8 cellular contexts compared by ENCODE assay signal in the genomic region with DNA sequence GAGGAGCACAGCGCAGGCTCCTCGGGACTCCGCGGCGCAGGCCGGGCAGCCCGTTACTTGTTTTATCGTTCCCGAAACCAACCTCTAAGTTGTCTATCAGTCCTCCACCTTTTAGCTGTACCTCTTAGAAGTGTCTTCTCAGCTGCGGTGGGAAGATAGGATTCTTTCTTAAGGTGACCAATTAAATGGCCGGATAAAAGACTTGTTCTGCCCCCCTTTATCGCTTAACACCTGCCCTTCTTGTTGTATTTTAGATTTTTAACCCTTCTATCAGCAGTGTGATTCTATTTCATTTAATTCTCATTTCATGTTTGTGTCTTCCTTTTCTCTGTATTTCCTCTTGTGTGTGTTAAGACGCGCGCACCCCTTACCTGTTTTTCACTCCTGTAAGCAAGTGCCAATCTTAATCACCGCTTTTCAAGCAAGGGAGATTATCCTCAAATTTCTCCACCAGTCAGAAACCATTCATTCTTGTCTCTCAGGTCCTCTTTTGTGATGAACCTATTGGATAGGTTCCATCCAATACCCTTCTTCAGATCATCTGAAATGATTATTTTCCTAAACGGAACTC. TPM values are rescaled to one million over a fixed set of nuclear protein-coding genes. Genes with fewer than 3 reads are reported as not detected.
A peak's percentile ranks its signal among the peaks of the same experiment; 100 is the strongest.
DNase-seq lines count a peak whose midpoint lies in the region; ATAC-seq, FAIRE-seq and TF ChIP-seq lines count a peak whose summit lies in the region.

No MANE protein-coding gene starts in this region.

- no peak overlapping the region for H3K23ac ChIP-seq in mesenchymal stem cell (ENCODE audit: low read length in 2 of 2)

- POLR2A ChIA-PET in GM12878 (lab: Charles Lee), result interaction anchor here (0.6 to 1.3 kb wide), 7 partner anchors 18 to 649 kb away, joined by 3 to 5 read pairs (median 3); no protein-coding TSS in a partner anchor

- no peaks in the 10 kb centered on the region for H3K9me3 ChIP-seq in GM12878 (replicated peaks; ENCODE audit: control insufficient read depth, insufficient read depth, low read length)
- H3K9me3 ChIP-seq in mesenchymal stem cell (ENCODE audit: control insufficient read depth, low read length), result no peaks in the 10 kb centered on the region
- H3K9me3 ChIP-seq in vagina, result no peaks in the 10 kb centered on the region

- no peak overlapping the region for H2BK5ac ChIP-seq in mesenchymal stem cell (ENCODE audit: low read depth, low read length, poor library complexity, severe bottlenecking)

- TF ChIP-seq RAD21 in GM12878 (IDR thresholded peaks at IDR 0.05; ENCODE audit: insufficient read depth, low read depth, low read length), result no peak

- H4K91ac ChIP-seq in mesenchymal stem cell (ENCODE audit: low read length), result no peak overlapping the region

- peak; percentile 45 for ATAC-seq in GM21515 (IDR thresholded peaks at IDR 0.05; ENCODE audit: unreplicated experiment)
- ATAC-seq in GM12878, result peak; percentile 70

- H3K4me1 ChIP-seq in GM12878 (ENCODE audit: control insufficient read depth, insufficient read depth, low read length) (peaks cover 8% of the 10 kb centered on the region), mesenchymal stem cell (ENCODE audit: control insufficient read depth, insufficient read depth, low read depth, low read length) (no peaks in the 10 kb centered on the region), vagina (peaks cover 20% of the 10 kb centered on the region)

- no peak overlapping the region for H2BK12ac ChIP-seq in mesenchymal stem cell (ENCODE audit: low read length in 2 of 2)

- H3K79me1 ChIP-seq in mesenchymal stem cell (replicated peaks; ENCODE audit: low read length, poor library complexity, severe bottlenecking), result peaks cover 5% of the 10 kb centered on the region

- SMC1A ChIA-PET in GM12878 (lab: Charles Lee; ENCODE audit: uncharacterized antibody, unreplicated experiment), result interaction anchor here (0.6 to 5.4 kb wide), 8 partner anchors 13 to 622 kb away, joined by 3 to 59 read pairs (median 4); partner anchors contain the start of gene UBE2D3

- DNase-seq in Kasumi-1 (lab: John Stamatoyannopoulos, UW), result peak; percentile 48 to 54
- no peak for DNase-seq in GM12878 (ENCODE audit: low read depth, low spot score)
- no peak for DNase-seq in mesenchymal stem cell
- no peak for DNase-seq in vagina (ENCODE audit: extremely low spot score in 2 of 2)
- no peak for DNase-seq in effector CD8-positive, alpha-beta T cell (lab: John Stamatoyannopoulos, UW)
- no peak for DNase-seq in GM19239 (ENCODE audit: insufficient read length, low spot score)

- H3K4me3 ChIP-seq in GM12875 (ENCODE audit: low read depth, low read length), result peak overlapping the region; percentile 86
- peak overlapping the region; percentile 77 for H3K4me3 ChIP-seq in GM12878
- H3K4me3 ChIP-seq in mesenchymal stem cell (ENCODE audit: insufficient read depth in 1 of 2, low read depth in 1 of 2, low read length in 2 of 2), result peak overlapping the region; percentile 86 to 88
- H3K4me3 ChIP-seq in vagina, result peak overlapping the region; percentile 65 to 78

- TF ChIP-seq CTCF in GM12875 (IDR thresholded peaks at IDR 0.05; ENCODE audit: borderline replicate concordance, insufficient read depth, low read depth, low read length), result no peak
- TF ChIP-seq CTCF in GM12878 (IDR thresholded peaks at IDR 0.05 in 2 of 3, conservative IDR thresholded peaks at IDR 0.05 in 1 of 3; ENCODE audit: control insufficient read depth in 2 of 3, extremely low read depth in 1 of 3, insufficient read depth in 1 of 3, low read depth in 3 of 3, low read length in 3 of 3), result no peak
- TF ChIP-seq CTCF in vagina (IDR thresholded peaks at IDR 0.05), result no peak

- H3K18ac ChIP-seq in mesenchymal stem cell (ENCODE audit: low read depth in 1 of 2, low read length in 2 of 2), result peak overlapping the region in 1 of 2 experiments; percentile 9

- WGBS in GM12878 (ENCODE audit: insufficient coverage, insufficient replicate concordance, low lambda C conversion rate, missing lambda C conversion rate), result 4% methylated on average over 17 of the region's 17 CpGs
- 54% methylated on average over 9 of the region's 17 CpGs for WGBS in mesenchymal stem cell

- no peak for FAIRE-seq in GM12878 (lab: Jason Lieb, UNC)
- FAIRE-seq in GM19239 (lab: Jason Lieb, UNC), result no peak

- H4K20me1 ChIP-seq in GM12878 (ENCODE audit: control insufficient read depth, insufficient read depth), result no peaks in the 10 kb centered on the region

- no peak for TF ChIP-seq EP300 in GM12878 (IDR thresholded peaks at IDR 0.05; ENCODE audit: borderline replicate concordance in 1 of 2, control insufficient read depth in 1 of 2, low read depth in 2 of 2, low read length in 2 of 2)

- CTCF ChIA-PET in GM12878 (lab: Yijun Ruan, JAX), result interaction anchor here (0.9 to 1.8 kb wide), 6 partner anchors 13 to 57 kb away, joined by 3 to 12 read pairs (median 7); partner anchors contain the start of genes BDH2 and SLC9B1

- intact Hi-C loops in GM12878 (cut with micrococcal nuclease; ENCODE audit: unreplicated experiment) (no loop called here), vagina (cut with DNase I) (loop anchor here (5.0 kb wide), 1 partner anchor 250 kb away; the partner anchor contains the start of gene UBE2D3)

- peaks cover 49% of the 10 kb centered on the region for H3K79me2 ChIP-seq in GM12878 (ENCODE audit: control insufficient read depth, insufficient read depth, low read length)

- H4K8ac ChIP-seq in mesenchymal stem cell (ENCODE audit: low read length), result peak overlapping the region; percentile 12

- H2AFZ ChIP-seq in GM12878 (ENCODE audit: control insufficient read depth, low read depth, low read length) (peak overlapping the region; percentile 83), mesenchymal stem cell (ENCODE audit: low read depth, low read length) (peak overlapping the region; percentile 74)

- no peak overlapping the region for H2AK5ac ChIP-seq in mesenchymal stem cell (ENCODE audit: low read length, severe bottlenecking)

- H3K36me3 ChIP-seq in GM12878 (ENCODE audit: control insufficient read depth in 2 of 2, insufficient read depth in 2 of 2, low read length in 1 of 2) (no peaks in the 10 kb centered on the region), mesenchymal stem cell (ENCODE audit: control insufficient read depth in 1 of 2, insufficient read depth in 2 of 2, low read depth in 1 of 2, low read length in 2 of 2) (peaks cover 0 to 20% of the 10 kb centered on the region in 2 experiments), vagina (peaks cover 0 to 14% of the 10 kb centered on the region in 2 donors)

- H3K27me3 ChIP-seq in GM12878 (replicated peaks in 1 of 2; ENCODE audit: control insufficient read depth in 2 of 2, insufficient read depth in 2 of 2, low read length in 1 of 2), result no peaks in the 10 kb centered on the region
- H3K27me3 ChIP-seq in mesenchymal stem cell (ENCODE audit: control insufficient read depth in 1 of 2, insufficient read depth in 1 of 2, low read length in 2 of 2), result no peaks in the 10 kb centered on the region
- no peaks in the 10 kb centered on the region for H3K27me3 ChIP-seq in vagina

- peak overlapping the region; percentile 93 for H3K9ac ChIP-seq in GM12878 (ENCODE audit: control insufficient read depth, insufficient read depth, low read length)
- H3K9ac ChIP-seq in mesenchymal stem cell (ENCODE audit: low read length), result peak overlapping the region; percentile 97

- TSS peak; percentile 81 for BruUV-seq in GM12878 (replicated peaks; lab: Mats Ljungman, UMichigan)

- peak overlapping the region in 1 of 2 experiments; percentile 1 for H3K14ac ChIP-seq in mesenchymal stem cell (ENCODE audit: low read length in 2 of 2)

- in situ Hi-C loops in GM12878 (cut with MboI), result no loop called here

- TF ChIP-seq POLR2A in GM12878 (IDR thresholded peaks at IDR 0.05; ENCODE audit: low read depth, low read length) (no peak), vagina (IDR thresholded peaks at IDR 0.05) (no peak)

- H3K4me2 ChIP-seq in GM12878 (ENCODE audit: control insufficient read depth, insufficient read depth) (peak overlapping the region; percentile 93), mesenchymal stem cell (ENCODE audit: low read length, poor library complexity, severe bottlenecking) (peak overlapping the region; percentile 74)

- peak overlapping the region; percentile 93 for H3K27ac ChIP-seq in GM12878 (ENCODE audit: control insufficient read depth, insufficient read depth)
- H3K27ac ChIP-seq in mesenchymal stem cell (ENCODE audit: low read length, poor library complexity, severe bottlenecking), result peak overlapping the region; percentile 44
- H3K27ac ChIP-seq in vagina, result peak overlapping the region; percentile 93

- H2BK15ac ChIP-seq in mesenchymal stem cell (ENCODE audit: low read depth, poor library complexity, severe bottlenecking), result peak overlapping the region; percentile 93

- RAD21 ChIA-PET in GM12878 (lab: Charles Lee; ENCODE audit: unreplicated experiment), result interaction anchor here (0.6 to 7.8 kb wide), 9 partner anchors 12 to 646 kb away, joined by 3 to 69 read pairs (median 3); no protein-coding TSS in a partner anchor

- H3K4ac ChIP-seq in mesenchymal stem cell (ENCODE audit: low read depth in 1 of 2, low read length in 2 of 2), result peak overlapping the region in 1 of 2 experiments; percentile 4

- no peak overlapping the region for H2BK120ac ChIP-seq in mesenchymal stem cell (ENCODE audit: low read depth, low read length)

RNA-seq across cellular contexts. Expression of gene SLC9B2, which starts 0.3 kb away (rescaled TPM):
- total RNA-seq in GM12878 (2013; cell fraction: nucleolus; rRNA removed), result 76.0 and 77.0 TPM in 2 replicates
- 25.0 and 27.6 TPM in 2 replicates for total RNA-seq in GM12878 (2014; rRNA removed)
- 25.2 and 26.7 TPM in 2 replicates for total RNA-seq in GM12878 (2014; rRNA removed; fragmentation: Illumina TruSeq; extraction: Trizol)
- total RNA-seq in GM12878 (2021), result 25.7 TPM in 2 replicates
- polyA plus RNA-seq in GM12878 (2011; ENCODE audit: low read depth), result 9.6 TPM
- 15.8 and 20.4 TPM in 2 replicates for polyA plus RNA-seq in GM12878 (2011; rRNA removed)
- 8.3 and 8.9 TPM in 2 replicates for polyA plus RNA-seq in GM12878 (2011; cell fraction: cytosol; rRNA removed)
- polyA plus RNA-seq in GM12878 (2011; cell fraction: nucleus; rRNA removed), result 15.4 and 16.4 TPM in 2 replicates
- 11.8 and 13.2 TPM in 2 replicates for polyA plus RNA-seq in GM12878 (2012)
- polyA plus RNA-seq in GM12878 (2014; fragmentation: Illumina TruSeq; extraction: Trizol), result 27.7 and 35.1 TPM in 2 replicates
- 10 to 100 TPM in 1 of 2 experiments, 1 to 10 TPM in 1; 8.9 to 10.7 TPM for polyA plus RNA-seq in GM12878 (2014; fragmentation: Nextera tagmentation; extraction: Ambion mirVana)
- polyA plus RNA-seq in GM12878 (2014; rRNA removed), result 22.3 and 24.5 TPM in 2 replicates
- polyA plus RNA-seq in GM12878 (2016; fragmentation: Nextera tagmentation; extraction: Ambion mirVana), result 10 to 100 TPM; 30.6 to 32.5 TPM
- polyA minus RNA-seq in GM12878 (2011; rRNA and poly(A)+ RNA removed), result 19.1 and 23.2 TPM in 2 replicates
- 5.0 and 6.8 TPM in 2 replicates for polyA minus RNA-seq in GM12878 (2011; cell fraction: cytosol; rRNA and poly(A)+ RNA removed)
- 17.0 and 27.1 TPM in 2 replicates for polyA minus RNA-seq in GM12878 (2011; cell fraction: nucleus; rRNA and poly(A)+ RNA removed)
- polyA plus RNA-seq in mesenchymal stem cell (2013, experiment 1 of 2), result 14.3 TPM
- polyA plus RNA-seq in mesenchymal stem cell (2013, experiment 2 of 2), result 14.3 TPM
- total RNA-seq in vagina, result 23.3 TPM

RNA-seq across cellular contexts. Expression of gene BDH2, which starts 22.8 kb away (rescaled TPM):
- 22.7 and 28.3 TPM in 2 replicates for total RNA-seq in GM12878 (2013; cell fraction: nucleolus; rRNA removed)
- total RNA-seq in GM12878 (2014; rRNA removed) (26.4 and 31.3 TPM in 2 replicates), GM12878 (2014; rRNA removed; fragmentation: Illumina TruSeq; extraction: Trizol) (31.3 and 33.9 TPM in 2 replicates), GM12878 (2021) (19.7 and 20.9 TPM in 2 replicates), vagina (42.0 TPM)
- polyA plus RNA-seq in GM12878 (2011; ENCODE audit: low read depth), result 24.5 TPM
- polyA plus RNA-seq in GM12878 (2011; rRNA removed) (39.4 and 54.3 TPM in 2 replicates), GM12878 (2014; fragmentation: Illumina TruSeq; extraction: Trizol) (25.9 and 29.5 TPM in 2 replicates), GM12878 (2014; fragmentation: Nextera tagmentation; extraction: Ambion mirVana) (10 to 100 TPM; 41.0 to 47.3 TPM), GM12878 (2014; rRNA removed) (27.0 and 34.2 TPM in 2 replicates), GM12878 (2016; fragmentation: Nextera tagmentation; extraction: Ambion mirVana) (10 to 100 TPM; 33.0 to 33.1 TPM)
- polyA plus RNA-seq in GM12878 (2011; cell fraction: cytosol; rRNA removed), result 17.6 and 19.3 TPM in 2 replicates
- polyA plus RNA-seq in GM12878 (2011; cell fraction: nucleus; rRNA removed), result 35.3 and 51.7 TPM in 2 replicates
- 21.2 and 23.6 TPM in 2 replicates for polyA plus RNA-seq in GM12878 (2012)
- polyA minus RNA-seq in GM12878 (2011; rRNA and poly(A)+ RNA removed), result 10.6 and 11.5 TPM in 2 replicates
- 2.2 and 2.7 TPM in 2 replicates for polyA minus RNA-seq in GM12878 (2011; cell fraction: cytosol; rRNA and poly(A)+ RNA removed)
- polyA minus RNA-seq in GM12878 (2011; cell fraction: nucleus; rRNA and poly(A)+ RNA removed), result 7.7 and 8.6 TPM in 2 replicates
- polyA plus RNA-seq in mesenchymal stem cell (2013, experiment 1 of 2), result 39.3 TPM
- 42.1 TPM for polyA plus RNA-seq in mesenchymal stem cell (2013, experiment 2 of 2)

RNA-seq across cellular contexts. Expression of gene SLC9B1, which starts 57.4 kb away (rescaled TPM):
- total RNA-seq in GM12878 (2013; cell fraction: nucleolus; rRNA removed), result 5.8 and 6.1 TPM in 2 replicates
- 1.2 and 2.5 TPM in 2 replicates for total RNA-seq in GM12878 (2014; rRNA removed)
- 1.5 and 1.9 TPM in 2 replicates for total RNA-seq in GM12878 (2014; rRNA removed; fragmentation: Illumina TruSeq; extraction: Trizol)
- 1.0 and 2.2 TPM in 2 replicates for total RNA-seq in GM12878 (2021)
- 4.6 TPM for polyA plus RNA-seq in GM12878 (2011; ENCODE audit: low read depth)
- 3.5 and 4.7 TPM in 2 replicates for polyA plus RNA-seq in GM12878 (2011; rRNA removed)
- polyA plus RNA-seq in GM12878 (2011; cell fraction: cytosol; rRNA removed), result 0.47 and 1.2 TPM in 2 replicates
- 1.1 and 1.8 TPM in 2 replicates for polyA plus RNA-seq in GM12878 (2011; cell fraction: nucleus; rRNA removed)
- polyA plus RNA-seq in GM12878 (2012), result 1.9 and 2.0 TPM in 2 replicates
- 1.1 and 2.6 TPM in 2 replicates for polyA plus RNA-seq in GM12878 (2014; fragmentation: Illumina TruSeq; extraction: Trizol)
- 1 to 10 TPM; 1.9 to 2.1 TPM for polyA plus RNA-seq in GM12878 (2014; fragmentation: Nextera tagmentation; extraction: Ambion mirVana)
- polyA plus RNA-seq in GM12878 (2014; rRNA removed), result 1.2 and 2.5 TPM in 2 replicates
- 1 to 10 TPM; 1.6 to 1.8 TPM for polyA plus RNA-seq in GM12878 (2016; fragmentation: Nextera tagmentation; extraction: Ambion mirVana)
- 2.4 and 3.3 TPM in 2 replicates for polyA minus RNA-seq in GM12878 (2011; rRNA and poly(A)+ RNA removed)
- 0.80 TPM in 1 of 2 replicates, not detected in the other for polyA minus RNA-seq in GM12878 (2011; cell fraction: cytosol; rRNA and poly(A)+ RNA removed)
- 1.1 and 2.4 TPM in 2 replicates for polyA minus RNA-seq in GM12878 (2011; cell fraction: nucleus; rRNA and poly(A)+ RNA removed)
- 0.80 TPM for polyA plus RNA-seq in mesenchymal stem cell (2013, experiment 1 of 2)
- 0.52 TPM for polyA plus RNA-seq in mesenchymal stem cell (2013, experiment 2 of 2)
- not detected for total RNA-seq in vagina

Comparison
In these comparisons a context has a peak if more than half of its experiments do, and no peak if none do; other contexts are left out.
1. DNase-seq: peak in Kasumi-1 (2 of 2); none in GM12878 (single experiment), mesenchymal stem cell (single experiment), vagina (0 of 2), effector CD8-positive, alpha-beta T cell (single experiment) and GM19239 (single experiment).
2. Peak in every context shown above with its lines, with median percentiles within 50 percentile points of each other: H3K4me3 ChIP-seq and H3K27ac ChIP-seq.